Comparison of ENCODE assay signal across 8 cellular contexts in genomic region chr20:53621482-53622246, GRCh38. TPM values are rescaled to one million over a fixed set of nuclear protein-coding genes. Genes with fewer than 3 reads are reported as not detected.
DNase-seq lines count a peak whose midpoint lies in the region; ATAC-seq and TF ChIP-seq lines count a peak whose summit lies in the region.

No MANE protein-coding gene starts in this region.

- peaks cover 28% of the 10 kb centered on the region for H3K4me1 ChIP-seq in effector memory CD4-positive, alpha-beta T cell (ENCODE audit: control insufficient read depth, insufficient read depth, low read length, poor library complexity, severe bottlenecking)
- peaks cover 0 to 4% of the 10 kb centered on the region in 2 donors for H3K4me1 ChIP-seq in aorta (ENCODE audit: control insufficient read depth in 1 of 2, insufficient read depth in 2 of 2, low read length in 2 of 2)

- ATAC-seq in HG02678 (IDR thresholded peaks at IDR 0.05; ENCODE audit: unreplicated experiment) = peak; percentile 40
- ATAC-seq in aorta (ENCODE audit: low FRiP score) = peak; percentile 83
- no peak for ATAC-seq in HG03108 (IDR thresholded peaks at IDR 0.05; ENCODE audit: unreplicated experiment)
- no peak for ATAC-seq in GM21529 (IDR thresholded peaks at IDR 0.05; ENCODE audit: unreplicated experiment)

- no peak overlapping the region for H3K9ac ChIP-seq in SK-N-MC (ENCODE audit: insufficient read length)

- TF ChIP-seq CTCF in C4-2B (conservative IDR thresholded peaks at IDR 0.05) = no peak

- peak; percentile 94 for DNase-seq in SK-N-MC (ENCODE audit: low read depth, low spot score)
- DNase-seq in effector memory CD4-positive, alpha-beta T cell = no peak
- DNase-seq in mucosa of gallbladder (ENCODE audit: low spot score) = peak; percentile 63
- peak in 1 of 2 donors; percentile 56 for DNase-seq in aorta

- no peaks in the 10 kb centered on the region for H3K27me3 ChIP-seq in effector memory CD4-positive, alpha-beta T cell (replicated peaks; ENCODE audit: control insufficient read depth, insufficient read depth, low read length, poor library complexity, severe bottlenecking)
- H3K27me3 ChIP-seq in aorta (ENCODE audit: control insufficient read depth in 1 of 2, insufficient read depth in 2 of 2, low read length in 1 of 2) = no peaks in the 10 kb centered on the region

- intact Hi-C loops in aorta (cut with DNase I) = no loop called here

- 20 to 22% methylated on average over 9 of the region's 9 CpGs for WGBS in aorta, 2 donors

- H3K27ac ChIP-seq in C4-2B = peak overlapping the region; percentile 88
- peak overlapping the region; percentile 91 for H3K27ac ChIP-seq in SK-N-MC
- peak overlapping the region; percentile 54 for H3K27ac ChIP-seq in effector memory CD4-positive, alpha-beta T cell (ENCODE audit: insufficient read depth, low read length, poor library complexity, severe bottlenecking)
- peak overlapping the region; percentile 62 to 89 for H3K27ac ChIP-seq in aorta (ENCODE audit: low read depth in 1 of 2, low read length in 2 of 2)

- H3K4me3 ChIP-seq in SK-N-MC (peak overlapping the region; percentile 71), aorta (ENCODE audit: low read length in 2 of 2) (no peak overlapping the region)
- no peak overlapping the region for H3K4me3 ChIP-seq in effector memory CD4-positive, alpha-beta T cell (ENCODE audit: insufficient read depth, low read depth, low read length, poor library complexity, severe bottlenecking)

- no peaks in the 10 kb centered on the region for H3K36me3 ChIP-seq in SK-N-MC (ENCODE audit: insufficient read depth, low read length)
- no peaks in the 10 kb centered on the region for H3K36me3 ChIP-seq in effector memory CD4-positive, alpha-beta T cell (ENCODE audit: control insufficient read depth, insufficient read depth, low read length)
- H3K36me3 ChIP-seq in aorta (ENCODE audit: control insufficient read depth in 1 of 2, insufficient read depth in 2 of 2, low read length in 1 of 2) = no peaks in the 10 kb centered on the region

- H3K9me3 ChIP-seq in SK-N-MC (ENCODE audit: low read depth, low read length) (no peaks in the 10 kb centered on the region), aorta (ENCODE audit: control insufficient read depth, low read length) (no peaks in the 10 kb centered on the region)
- no peaks in the 10 kb centered on the region for H3K9me3 ChIP-seq in effector memory CD4-positive, alpha-beta T cell (ENCODE audit: control insufficient read depth, low read length)

RNA-seq across cellular contexts. Expression of gene ZNF217, which starts 28.0 kb away (rescaled TPM):
- total RNA-seq in mucosa of gallbladder (45.4 TPM), aorta (10 to 100 TPM; 26.5 to 30.9 TPM)
- polyA plus RNA-seq in aorta = 1 to 10 TPM; 3.4 to 4.0 TPM

Comparison
In these comparisons a context has a peak if more than half of its experiments do, and no peak if none do; other contexts are left out.
1. ATAC-seq: peak in HG02678 (single experiment) and aorta (single experiment); none in HG03108 (single experiment) and GM21529 (single experiment).
2. DNase-seq: peak in SK-N-MC (single experiment) and mucosa of gallbladder (single experiment); none in effector memory CD4-positive, alpha-beta T cell (0 of 3).
3. Peak in every context shown above with its lines, with median percentiles within 50 percentile points of each other: H3K27ac ChIP-seq.